In the genomic region with DNA sequence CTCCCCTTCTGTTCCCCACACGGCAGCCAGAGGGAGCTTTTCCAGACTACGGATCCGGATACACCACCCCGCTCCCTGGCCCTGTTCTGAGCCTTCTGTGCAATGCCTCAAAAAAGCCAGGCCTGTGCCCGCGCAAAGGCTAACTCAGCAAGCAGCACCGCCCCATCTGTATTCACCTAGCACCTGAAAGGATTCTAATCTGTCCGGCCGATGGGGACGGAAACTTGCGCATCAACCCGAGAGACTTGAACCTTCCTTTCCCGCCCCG, we compare ENCODE assay signal across 8 cellular contexts. TPM values are rescaled to one million over a fixed set of nuclear protein-coding genes. Genes with fewer than 3 reads are reported as not detected.
DNase-seq lines count a peak whose midpoint lies in the region; ATAC-seq, FAIRE-seq and TF ChIP-seq lines count a peak whose summit lies in the region.

No MANE protein-coding gene starts in this region.

- H2BK15ac ChIP-seq in neuronal stem cell (ENCODE audit: low read length): peak overlapping the region; percentile 75

- no peak overlapping the region for H4K8ac ChIP-seq in neuronal stem cell (ENCODE audit: low read depth, low read length)

- TF ChIP-seq POLR2A in A549 (IDR thresholded peaks at IDR 0.05; ENCODE audit: low read length) (no peak), gastroesophageal sphincter (IDR thresholded peaks at IDR 0.05) (no peak)

- WGBS in A549 (ENCODE audit: missing lambda C conversion rate): 1% methylated on average over 14 of the region's 14 CpGs
- 0% methylated on average over 1 to 3 of the region's 14 CpGs for WGBS in gastroesophageal sphincter (ENCODE audit: low coverage in 1 of 2), 2 donors
- WGBS in neuronal stem cell (ENCODE audit: extremely low coverage in 2 of 2, insufficient read length in 2 of 2, insufficient replicate concordance in 1 of 2), 2 donors: no CpG with 5 or more reads among the region's 14 CpGs
- WGBS in aorta, 2 donors: 0 to 1% methylated on average over 14 of the region's 14 CpGs

- TF ChIP-seq CTCF in A549 (IDR thresholded peaks at IDR 0.05) (no peak), GM13976 (IDR thresholded peaks at IDR 0.05; ENCODE audit: borderline replicate concordance, control extremely low read depth, extremely low read depth, insufficient read depth, missing control alignments) (peak; percentile 28), gastroesophageal sphincter (IDR thresholded peaks at IDR 0.05) (peak in 3 of 4 experiments; percentile 67 to 75 (median 74))

- H3K18ac ChIP-seq in neuronal stem cell (ENCODE audit: low read length): peak overlapping the region; percentile 99

- peak overlapping the region; percentile 90 for H2AFZ ChIP-seq in neuronal stem cell (ENCODE audit: low read length)

- H4K91ac ChIP-seq in neuronal stem cell (ENCODE audit: low read depth, low read length, poor library complexity): peak overlapping the region; percentile 85

- H3K14ac ChIP-seq in neuronal stem cell (ENCODE audit: low read length): peak overlapping the region; percentile 47

- intact Hi-C loops in aorta (cut with DNase I): loop anchor here in 1 of 2 donors (1.0 kb wide), 1 partner anchor 20 kb away; no protein-coding TSS in a partner anchor

- H3K36me3 ChIP-seq in KOPT-K1 (ENCODE audit: insufficient read depth, low read length): peaks cover 18% of the 10 kb centered on the region
- peaks cover 0 to 25% of the 10 kb centered on the region in 2 donors for H3K36me3 ChIP-seq in gastroesophageal sphincter
- peaks cover 19 to 32% of the 10 kb centered on the region in 2 donors for H3K36me3 ChIP-seq in neuronal stem cell (replicated peaks in 1 of 2; ENCODE audit: control insufficient read depth in 2 of 2, insufficient read depth in 2 of 2, low read length in 2 of 2)
- peaks cover 0 to 4% of the 10 kb centered on the region in 2 donors for H3K36me3 ChIP-seq in aorta (ENCODE audit: control insufficient read depth in 1 of 2, insufficient read depth in 2 of 2, low read length in 1 of 2)

- H3K9me3 ChIP-seq in A549 (no peaks in the 10 kb centered on the region), KOPT-K1 (ENCODE audit: insufficient read depth, low read length, poor library complexity, severe bottlenecking) (no peaks in the 10 kb centered on the region), gastroesophageal sphincter (no peaks in the 10 kb centered on the region), neuronal stem cell (replicated peaks in 1 of 2; ENCODE audit: control insufficient read depth in 2 of 2, insufficient read depth in 1 of 2, low read depth in 1 of 2, low read length in 2 of 2) (no peaks in the 10 kb centered on the region), aorta (ENCODE audit: control insufficient read depth, low read length) (no peaks in the 10 kb centered on the region)

- ATAC-seq in A549: peak; percentile 62 to 74
- ATAC-seq in activated naive CD4-positive, alpha-beta T cell treated with anti-CD3 and anti-CD28 coated beads, Interleukin-2, amount 50 U/mL, for 72 hours: peak; percentile 9 to 21
- peak; percentile 63 for ATAC-seq in gastroesophageal sphincter
- ATAC-seq in aorta (ENCODE audit: low FRiP score): peak; percentile 78

- peaks cover 16% of the 10 kb centered on the region in 2 donors for H3K36me3 Mint-ChIP-seq in activated naive CD4-positive, alpha-beta T cell treated with anti-CD3 and anti-CD28 coated beads, Interleukin-2, amount 50 U/mL, for 72 hours

- H3K4me2 ChIP-seq in A549: peak overlapping the region; percentile 98
- peak overlapping the region; percentile 85 for H3K4me2 ChIP-seq in neuronal stem cell (ENCODE audit: insufficient read depth, low read length, poor library complexity, severe bottlenecking)

- H2BK12ac ChIP-seq in neuronal stem cell (ENCODE audit: low read length): no peak overlapping the region

- H3K9ac ChIP-seq in neuronal stem cell (ENCODE audit: low read depth, low read length, poor library complexity): peak overlapping the region; percentile 99

- peak overlapping the region; percentile 65 for H3K4me3 ChIP-seq in A549
- H3K4me3 ChIP-seq in gastroesophageal sphincter: peak overlapping the region; percentile 58 to 89
- peak overlapping the region; percentile 53 to 89 for H3K4me3 ChIP-seq in neuronal stem cell (ENCODE audit: low read length in 2 of 2)
- peak overlapping the region; percentile 40 to 50 for H3K4me3 ChIP-seq in aorta (ENCODE audit: low read length in 2 of 2)

- H3K4me1 ChIP-seq in A549 (peaks cover 20% of the 10 kb centered on the region), gastroesophageal sphincter (peaks cover 8 to 59% (median 30%) of the 10 kb centered on the region in 3 donors), neuronal stem cell (ENCODE audit: control insufficient read depth in 2 of 2, insufficient read depth in 1 of 2, low read depth in 1 of 2, low read length in 2 of 2) (peaks cover 9 to 15% of the 10 kb centered on the region in 2 donors), aorta (ENCODE audit: control insufficient read depth in 1 of 2, insufficient read depth in 2 of 2, low read length in 2 of 2) (no peaks in the 10 kb centered on the region)

- no peak for TF ChIP-seq EP300 in A549 (IDR thresholded peaks at IDR 0.05)
- no peak for TF ChIP-seq EP300 in gastroesophageal sphincter (IDR thresholded peaks at IDR 0.05)

- H3K4ac ChIP-seq in neuronal stem cell (ENCODE audit: low read length): peak overlapping the region; percentile 99

- DNase-seq in A549 (ENCODE audit: low read depth in 1 of 2, low spot score in 1 of 2) (peak; percentile 85 to 91), GM13976 (ENCODE audit: low spot score) (peak; percentile 64), RPMI7951 (ENCODE audit: low read depth) (peak; percentile 75), neuronal stem cell (ENCODE audit: low spot score) (peak; percentile 71), aorta (peak in 1 of 2 donors; percentile 82)
- DNase-seq in activated naive CD4-positive, alpha-beta T cell treated with anti-CD3 and anti-CD28 coated beads, Interleukin-2, amount 50 U/mL, for 72 hours (ENCODE audit: low spot score in 2 of 2): peak in 1 of 2 donors; percentile 50

- peak overlapping the region; percentile 98 for H3K23ac ChIP-seq in neuronal stem cell (ENCODE audit: low read depth, low read length, poor library complexity)

- peak overlapping the region; percentile 95 to 99 for H3K27ac Mint-ChIP-seq in activated naive CD4-positive, alpha-beta T cell treated with anti-CD3 and anti-CD28 coated beads, Interleukin-2, amount 50 U/mL, for 72 hours

- H2BK5ac ChIP-seq in neuronal stem cell (ENCODE audit: low read length): peak overlapping the region; percentile 93

- CTCF ChIA-PET in A549 (lab: Yijun Ruan, JAX): interaction anchor here (0.7 to 8.6 kb wide), 46 partner anchors 10 to 1115 kb away, joined by 3 to 222 read pairs (median 8); a partner anchor contains a TSS

- in situ Hi-C loops in GM13976 (cut with MboI; ENCODE audit: low sequenced_read_pairs, unreplicated experiment): no loop called here

- peak overlapping the region; percentile 72 for H2BK120ac ChIP-seq in neuronal stem cell (ENCODE audit: low read depth, low read length)

- FAIRE-seq in A549 (lab: Jason Lieb, UNC): no peak

- H3K27me3 ChIP-seq in gastroesophageal sphincter: no peaks in the 10 kb centered on the region
- no peaks in the 10 kb centered on the region for H3K27me3 ChIP-seq in neuronal stem cell (ENCODE audit: control insufficient read depth in 3 of 3, insufficient read depth in 3 of 3, low read depth in 1 of 3, low read length in 3 of 3)
- no peaks in the 10 kb centered on the region for H3K27me3 ChIP-seq in aorta (ENCODE audit: control insufficient read depth in 1 of 2, insufficient read depth in 2 of 2, low read length in 1 of 2)

- POLR2A ChIA-PET in A549 (lab: Yijun Ruan, JAX): interaction anchor here (0.5 to 5.7 kb wide), 18 partner anchors 8 to 214 kb away, joined by 3 to 184 read pairs (median 9); a partner anchor contains a TSS

- no peaks in the 10 kb centered on the region for H3K9me3 Mint-ChIP-seq in activated naive CD4-positive, alpha-beta T cell treated with anti-CD3 and anti-CD28 coated beads, Interleukin-2, amount 50 U/mL, for 72 hours

- peak in 1 of 2 experiments; percentile 37; a peak in 1 of 5 replicates for TF ChIP-seq RAD21 in A549 (conservative IDR thresholded peaks at IDR 0.05 in 1 of 2, IDR thresholded peaks at IDR 0.05 in 1 of 2)

- peaks cover 14% of the 10 kb centered on the region for H3K79me1 ChIP-seq in neuronal stem cell (ENCODE audit: low read depth, low read length)

- H3K27ac ChIP-seq in A549 (peak overlapping the region; percentile 86 to 92), KOPT-K1 (ENCODE audit: low read depth, low read length, poor library complexity, severe bottlenecking) (peak overlapping the region; percentile 77), gastroesophageal sphincter (peak overlapping the region; percentile 83 to 97 (median 96)), neuronal stem cell (replicated peaks; ENCODE audit: low read length) (peak overlapping the region; percentile 94), aorta (ENCODE audit: low read depth in 1 of 2, low read length in 2 of 2) (peak overlapping the region; percentile 30 to 83)

- H2AK5ac ChIP-seq in neuronal stem cell (ENCODE audit: low read depth, low read length): peak overlapping the region; percentile 99

RNA-seq across cellular contexts. Expression of a gene that starts 0.6 kb away (rescaled TPM):
- 6.2 and 6.4 TPM in 2 replicates for polyA plus RNA-seq in A549 (2011; rRNA removed)
- 14.2 and 19.4 TPM in 2 replicates for polyA plus RNA-seq in A549 (2012; cell fraction: cytosol; rRNA removed)
- polyA plus RNA-seq in A549 (2012; cell fraction: nucleus; rRNA removed): 28.8 and 41.9 TPM in 2 replicates
- 11.8 to 14.3 TPM (median 13.4 TPM) in 3 replicates for polyA plus RNA-seq in A549 (2017; fragmentation: RNase III; extraction: RNeasy Plus Mini Kit Qiagen cat#74134 plus additional on column Dnase treatment)
- 4.7 and 7.5 TPM in 2 replicates for polyA minus RNA-seq in A549 (2011; rRNA and poly(A)+ RNA removed)
- 5.3 and 8.1 TPM in 2 replicates for total RNA-seq in RPMI7951 (2014; rRNA removed; shearing (Covaris generic))
- total RNA-seq in activated naive CD4-positive, alpha-beta T cell treated with anti-CD3 and anti-CD28 coated beads, Interleukin-2, amount 50 U/mL, for 72 hours: 10 to 100 TPM in 1 of 2 donors, 1 to 10 TPM in 1; 7.9 to 12.2 TPM
- total RNA-seq in gastroesophageal sphincter: 10 to 100 TPM in 3 of 4 donors, 1 to 10 TPM in 1; 9.8 to 14.0 (median 13.4) TPM
- 14.3 TPM for polyA plus RNA-seq in neuronal stem cell (2013, experiment 1 of 2)
- polyA plus RNA-seq in neuronal stem cell (2013, experiment 2 of 2): 14.8 TPM
- 10 to 100 TPM; 12.2 to 15.6 TPM for total RNA-seq in aorta
- 1 to 10 TPM; 3.0 to 8.1 TPM for polyA plus RNA-seq in aorta

RNA-seq across cellular contexts. Expression of a gene that starts 7.2 kb away (rescaled TPM):
- polyA plus RNA-seq in A549 (2011; rRNA removed) (30.2 and 36.7 TPM in 2 replicates), A549 (2017; fragmentation: RNase III; extraction: RNeasy Plus Mini Kit Qiagen cat#74134 plus additional on column Dnase treatment) (36.7 to 40.4 TPM (median 37.8 TPM) in 3 replicates), aorta (10 to 100 TPM; 12.5 to 24.6 TPM)
- polyA plus RNA-seq in A549 (2012; cell fraction: cytosol; rRNA removed): 73.3 and 84.5 TPM in 2 replicates
- polyA plus RNA-seq in A549 (2012; cell fraction: nucleus; rRNA removed): 45.0 and 48.2 TPM in 2 replicates
- 18.7 and 27.9 TPM in 2 replicates for polyA minus RNA-seq in A549 (2011; rRNA and poly(A)+ RNA removed)
- 4.7 and 6.0 TPM in 2 replicates for total RNA-seq in RPMI7951 (2014; rRNA removed; shearing (Covaris generic))
- 10 to 100 TPM; 10.2 to 21.4 TPM for total RNA-seq in activated naive CD4-positive, alpha-beta T cell treated with anti-CD3 and anti-CD28 coated beads, Interleukin-2, amount 50 U/mL, for 72 hours
- total RNA-seq in gastroesophageal sphincter (1 to 10 TPM; 2.6 to 7.4 (median 5.5) TPM), aorta (1 to 10 TPM; 8.1 to 9.8 TPM)
- polyA plus RNA-seq in neuronal stem cell (2013, experiment 1 of 2): 21.6 TPM
- polyA plus RNA-seq in neuronal stem cell (2013, experiment 2 of 2): 20.7 TPM

RNA-seq across cellular contexts. Expression of a gene that starts 24.8 kb away (rescaled TPM):
- 576 and 735 TPM in 2 replicates for polyA plus RNA-seq in A549 (2011; rRNA removed)
- polyA plus RNA-seq in A549 (2012; cell fraction: cytosol; rRNA removed): 1,530 and 1,851 TPM in 2 replicates
- polyA plus RNA-seq in A549 (2012; cell fraction: nucleus; rRNA removed): 2,680 and 4,180 TPM in 2 replicates
- 656 to 743 TPM (median 666 TPM) in 3 replicates for polyA plus RNA-seq in A549 (2017; fragmentation: RNase III; extraction: RNeasy Plus Mini Kit Qiagen cat#74134 plus additional on column Dnase treatment)
- 1,927 and 2,378 TPM in 2 replicates for polyA minus RNA-seq in A549 (2011; rRNA and poly(A)+ RNA removed)
- total RNA-seq in RPMI7951 (2014; rRNA removed; shearing (Covaris generic)): 304 and 391 TPM in 2 replicates
- total RNA-seq in activated naive CD4-positive, alpha-beta T cell treated with anti-CD3 and anti-CD28 coated beads, Interleukin-2, amount 50 U/mL, for 72 hours: 100 to 1,000 TPM; 446 to 497 TPM
- 100 to 1,000 TPM; 171 to 274 (median 196) TPM for total RNA-seq in gastroesophageal sphincter
- 759 TPM for polyA plus RNA-seq in neuronal stem cell (2013, experiment 1 of 2)
- 741 TPM for polyA plus RNA-seq in neuronal stem cell (2013, experiment 2 of 2)
- 100 to 1,000 TPM; 167 to 179 TPM for total RNA-seq in aorta
- polyA plus RNA-seq in aorta: 100 to 1,000 TPM in 1 of 2 donors, 10 to 100 TPM in 1; 76.5 to 210 TPM

RNA-seq across cellular contexts. Expression of a gene that starts 35.9 kb away (rescaled TPM):
- polyA plus RNA-seq in A549 (2011; rRNA removed): 223 and 280 TPM in 2 replicates
- polyA plus RNA-seq in A549 (2012; cell fraction: cytosol; rRNA removed): 234 and 296 TPM in 2 replicates
- 118 and 141 TPM in 2 replicates for polyA plus RNA-seq in A549 (2012; cell fraction: nucleus; rRNA removed)
- polyA plus RNA-seq in A549 (2017; fragmentation: RNase III; extraction: RNeasy Plus Mini Kit Qiagen cat#74134 plus additional on column Dnase treatment): 192 to 227 TPM (median 198 TPM) in 3 replicates
- 198 and 245 TPM in 2 replicates for polyA minus RNA-seq in A549 (2011; rRNA and poly(A)+ RNA removed)
- 171 and 176 TPM in 2 replicates for total RNA-seq in RPMI7951 (2014; rRNA removed; shearing (Covaris generic))
- 100 to 1,000 TPM; 112 to 114 TPM for total RNA-seq in activated naive CD4-positive, alpha-beta T cell treated with anti-CD3 and anti-CD28 coated beads, Interleukin-2, amount 50 U/mL, for 72 hours
- total RNA-seq in gastroesophageal sphincter: 100 to 1,000 TPM in 3 of 4 donors, 10 to 100 TPM in 1; 100.0 to 155 (median 126) TPM
- polyA plus RNA-seq in neuronal stem cell (2013, experiment 1 of 2): 108 TPM
- polyA plus RNA-seq in neuronal stem cell (2013, experiment 2 of 2): 109 TPM
- total RNA-seq in aorta: 10 to 100 TPM; 94.9 to 99.8 TPM
- 100 to 1,000 TPM; 186 to 208 TPM for polyA plus RNA-seq in aorta

RNA-seq across cellular contexts. Expression of a gene that starts 39.4 kb away (rescaled TPM):
- polyA plus RNA-seq in A549 (2011; rRNA removed) (185 and 190 TPM in 2 replicates), A549 (2017; fragmentation: RNase III; extraction: RNeasy Plus Mini Kit Qiagen cat#74134 plus additional on column Dnase treatment) (135 to 139 TPM (median 137 TPM) in 3 replicates), aorta (10 to 100 TPM; 47.1 to 51.2 TPM)
- polyA plus RNA-seq in A549 (2012; cell fraction: cytosol; rRNA removed): 137 and 162 TPM in 2 replicates
- 124 and 127 TPM in 2 replicates for polyA plus RNA-seq in A549 (2012; cell fraction: nucleus; rRNA removed)
- polyA minus RNA-seq in A549 (2011; rRNA and poly(A)+ RNA removed): 210 and 218 TPM in 2 replicates
- 84.1 and 98.8 TPM in 2 replicates for total RNA-seq in RPMI7951 (2014; rRNA removed; shearing (Covaris generic))
- 100 to 1,000 TPM; 121 to 123 TPM for total RNA-seq in activated naive CD4-positive, alpha-beta T cell treated with anti-CD3 and anti-CD28 coated beads, Interleukin-2, amount 50 U/mL, for 72 hours
- total RNA-seq in gastroesophageal sphincter (10 to 100 TPM; 28.1 to 43.6 (median 37.8) TPM), aorta (10 to 100 TPM; 47.5 to 57.7 TPM)
- polyA plus RNA-seq in neuronal stem cell (2013, experiment 1 of 2): 86.2 TPM
- 86.9 TPM for polyA plus RNA-seq in neuronal stem cell (2013, experiment 2 of 2)

Comparison
In these comparisons a context has a peak if more than half of its experiments do, and no peak if none do; other contexts are left out.
1. ATAC-seq: peak in every context shown above with its lines; median percentile 78 in aorta; 68 in A549; 63 in gastroesophageal sphincter; 15 in activated naive CD4-positive, alpha-beta T cell treated with anti-CD3 and anti-CD28 coated beads, Interleukin-2, amount 50 U/mL, for 72 hours.